10 cellular contexts compared by ENCODE assay signal in genomic region chr4:41178372-41179085, GRCh38. TPM values are rescaled to one million over a fixed set of nuclear protein-coding genes. Genes with fewer than 3 reads are reported as not detected.
DNase-seq lines count a peak whose midpoint lies in the region; ATAC-seq, FAIRE-seq and TF ChIP-seq lines count a peak whose summit lies in the region.
"Had no signal": no experiment of that assay in that cellular context is flagged by ENCODE, and none has a peak within 500 bp of the region (broad histone marks: within the 10 kb centered on the region; RNA-seq: fewer than 3 reads in every experiment).

No MANE protein-coding gene starts in this region.

- no peak for TF ChIP-seq CTCF in breast epithelium (IDR thresholded peaks at IDR 0.05)
- TF ChIP-seq CTCF in thoracic aorta (IDR thresholded peaks at IDR 0.05) = no peak

- H3K27me3 ChIP-seq in breast epithelium (no peaks in the 10 kb centered on the region), thoracic aorta (replicated peaks; ENCODE audit: insufficient read depth) (no peaks in the 10 kb centered on the region)
- H3K27me3 ChIP-seq: esophagus muscularis mucosa had no signal

- H3K9me3 ChIP-seq in breast epithelium = no peaks in the 10 kb centered on the region
- H3K9me3 ChIP-seq in thoracic aorta = no peaks in the 10 kb centered on the region
- H3K9me3 ChIP-seq: esophagus muscularis mucosa had no signal

- H3K27ac ChIP-seq in breast epithelium = peak overlapping the region; percentile 15 to 57
- H3K27ac ChIP-seq in thoracic aorta = peak overlapping the region; percentile 35 to 68

- DNase-seq in HTR-8/SVneo (ENCODE audit: insufficient read length, low spot score) = peak; percentile 8
- no peak for DNase-seq in breast epithelium (ENCODE audit: low spot score in 2 of 2)
- peak; percentile 64 for DNase-seq in kidney glomerular epithelial cell (lab: John Stamatoyannopoulos, UW)
- DNase-seq in thoracic aorta (ENCODE audit: low spot score) = no peak
- no peak for DNase-seq in activated CD4-positive, alpha-beta T cell treated with anti-CD3 and anti-CD28 coated beads, Interleukin-2, amount 50 U/mL, for 4 hours
- no peak for DNase-seq in activated CD4-positive, CD25-positive, alpha-beta regulatory T cell treated with anti-CD3 and anti-CD28 coated beads, Interleukin-2, amount 50 U/mL, for 72 hours
- DNase-seq: activated naive CD4-positive, alpha-beta T cell had no signal

- no peak for TF ChIP-seq POLR2A in breast epithelium (IDR thresholded peaks at IDR 0.05)

- H3K4me1 ChIP-seq in breast epithelium (peaks cover 5 to 9% of the 10 kb centered on the region in 2 donors), thoracic aorta (ENCODE audit: control insufficient read depth in 1 of 2, low read depth in 2 of 2) (peaks cover 37 to 46% of the 10 kb centered on the region in 2 donors)

- ATAC-seq in thoracic aorta (ENCODE audit: insufficient number of reproducible peaks, low FRiP score, low read depth) = peak; percentile 96
- no peak for ATAC-seq in HG02763 (IDR thresholded peaks at IDR 0.05; ENCODE audit: unreplicated experiment)
- ATAC-seq in HG02981 (IDR thresholded peaks at IDR 0.05; ENCODE audit: unreplicated experiment) = no peak

- intact Hi-C loops in breast epithelium (cut with DNase I; ENCODE audit: low total_unique reads) = no loop called here

- H3K36me3 ChIP-seq in breast epithelium = no peaks in the 10 kb centered on the region
- H3K36me3 ChIP-seq in thoracic aorta = no peaks in the 10 kb centered on the region
- H3K36me3 ChIP-seq: esophagus muscularis mucosa had no signal

- FAIRE-seq in HTR-8/SVneo (lab: Jason Lieb, UNC) = no peak

- H3K4me3 ChIP-seq in breast epithelium = no peak overlapping the region
- peak overlapping the region; percentile 34 for H3K4me3 ChIP-seq in thoracic aorta
- H3K4me3 ChIP-seq: esophagus muscularis mucosa had no signal

RNA-seq across cellular contexts. Expression of gene APBB2, which starts 35.8 kb away (rescaled TPM):
- total RNA-seq in breast epithelium (100 to 1,000 TPM in 2 of 3 donors, 10 to 100 TPM in 1; 87.4 to 192 (median 153) TPM), thoracic aorta (100 to 1,000 TPM; 134 to 137 TPM)

Comparison
In these comparisons a context has a peak if more than half of its experiments do, and no peak if none do; other contexts are left out.
1. DNase-seq: peak in HTR-8/SVneo (single experiment) and kidney glomerular epithelial cell (single experiment); none in breast epithelium (0 of 2), thoracic aorta (single experiment), activated CD4-positive, alpha-beta T cell treated with anti-CD3 and anti-CD28 coated beads, Interleukin-2, amount 50 U/mL, for 4 hours (0 of 2) and activated CD4-positive, CD25-positive, alpha-beta regulatory T cell treated with anti-CD3 and anti-CD28 coated beads, Interleukin-2, amount 50 U/mL, for 72 hours (single experiment).